In genomic region chr2:85501244-85501643, GRCh38 we compare ENCODE assay signal across 11 cellular contexts. TPM values are rescaled to one million over a fixed set of nuclear protein-coding genes. Genes with fewer than 3 reads are reported as not detected.
DNase-seq lines count a peak whose midpoint lies in the region; ATAC-seq, FAIRE-seq and TF ChIP-seq lines count a peak whose summit lies in the region.
"Had no signal": no experiment of that assay in that cellular context is flagged by ENCODE, and none has a peak within 500 bp of the region (broad histone marks: within the 10 kb centered on the region; RNA-seq: fewer than 3 reads in every experiment).

No MANE protein-coding gene starts in this region.

- intact Hi-C loops in Panc1 (cut with micrococcal nuclease; ENCODE audit: unreplicated experiment): no loop called here

- H2BK5ac ChIP-seq in H9 (ENCODE audit: insufficient read length, low read length): no peak overlapping the region

- no peaks in the 10 kb centered on the region for H3K79me1 ChIP-seq in H9 (ENCODE audit: insufficient read depth, low read depth, low read length, poor library complexity, severe bottlenecking)

- no peaks in the 10 kb centered on the region for H3K36me3 Mint-ChIP-seq in H9 (ENCODE audit: insufficient read depth in 1 of 3, low read depth in 3 of 3)

- H3K9ac ChIP-seq in H9 (ENCODE audit: extremely low read depth, insufficient read length, low read length): no peak overlapping the region

- H3K27me3 ChIP-seq in H9 (ENCODE audit: insufficient read depth, low read length) (no peaks in the 10 kb centered on the region), Panc1 (ENCODE audit: control insufficient read depth, insufficient read depth, low read length) (no peaks in the 10 kb centered on the region), neutrophil (no peaks in the 10 kb centered on the region)
- H3K27me3 ChIP-seq: ascending aorta had no signal

- no peak for TF ChIP-seq CTCF in H9 (conservative IDR thresholded peaks at IDR 0.05)
- no peak for TF ChIP-seq CTCF in Panc1 (IDR thresholded peaks at IDR 0.05)
- TF ChIP-seq CTCF in fibroblast of mammary gland (conservative IDR thresholded peaks at IDR 0.05; ENCODE audit: control insufficient read depth, insufficient read depth, low read depth, low read length): no peak
- peak; percentile 13 for TF ChIP-seq CTCF in neutrophil (IDR thresholded peaks at IDR 0.05)

- in situ Hi-C loops in Panc1 (cut with HindIII; ENCODE audit: low pct_unique_long_range_greater_than_20kb, low sequenced_read_pairs) (no loop called here), ACHN (cut with HindIII; ENCODE audit: low pct_ligation_motif_present, low pct_unique_long_range_greater_than_20kb, low sequenced_read_pairs) (no loop called here)

- H3K9me3 ChIP-seq in H9 (ENCODE audit: control insufficient read depth, low read depth, low read length): no peaks in the 10 kb centered on the region
- H3K9me3 ChIP-seq in Panc1 (ENCODE audit: control insufficient read depth, insufficient read depth, low read depth, low read length): no peaks in the 10 kb centered on the region
- no peaks in the 10 kb centered on the region for H3K9me3 ChIP-seq in neutrophil
- H3K9me3 ChIP-seq: ascending aorta had no signal

- H3K9me3 Mint-ChIP-seq in H9: peaks cover 0 to 3% of the 10 kb centered on the region in 2 experiments; a peak in 1 of 5 replicates

- H3K56ac ChIP-seq in H9 (ENCODE audit: insufficient read length, low read depth, low read length): no peak overlapping the region

- H2BK12ac ChIP-seq in H9 (ENCODE audit: insufficient read length, low read depth, low read length): no peak overlapping the region

- H3K23me2 ChIP-seq in H9 (ENCODE audit: insufficient read length, low read depth, low read length, poor library complexity, severe bottlenecking): no peaks in the 10 kb centered on the region

- no peaks in the 10 kb centered on the region for H4K20me1 ChIP-seq in H9 (ENCODE audit: control insufficient read depth, insufficient read depth, insufficient read length)

- no peak for FAIRE-seq in HTR-8/SVneo (lab: Jason Lieb, UNC)

- H3K27me3 Mint-ChIP-seq in H9 (ENCODE audit: low read depth): no peaks in the 10 kb centered on the region

- no peak overlapping the region for H3T11ph ChIP-seq in H9 (ENCODE audit: low read length)

- H2BK120ac ChIP-seq in H9 (ENCODE audit: low read depth, low read length, poor library complexity, severe bottlenecking): no peak overlapping the region

- H3K4me3 ChIP-seq in Panc1 (ENCODE audit: low read depth in 2 of 2, low read length in 2 of 2): no peak overlapping the region
- no peak overlapping the region for H3K4me3 ChIP-seq in fibroblast of mammary gland (ENCODE audit: control insufficient read depth, low read depth, low read length)
- H3K4me3 ChIP-seq in neutrophil (ENCODE audit: low read depth in 1 of 2, low read length in 1 of 2): peak overlapping the region; percentile 58 to 63
- H3K4me3 ChIP-seq: ascending aorta had no signal

- no peaks in the 10 kb centered on the region for H3K36me3 ChIP-seq in Panc1 (ENCODE audit: control insufficient read depth, insufficient read depth, low read length)
- H3K36me3 ChIP-seq in neutrophil: no peaks in the 10 kb centered on the region
- H3K36me3 ChIP-seq: ascending aorta had no signal

- H2AFZ ChIP-seq in H9 (ENCODE audit: low read length): peak overlapping the region; percentile 18

- no peak overlapping the region for H4K91ac ChIP-seq in H9 (ENCODE audit: insufficient read length, low read depth, low read length)

- H3K27ac Mint-ChIP-seq in H9: no peak overlapping the region

- H2BK20ac ChIP-seq in H9 (ENCODE audit: low read depth, low read length, poor library complexity, severe bottlenecking): no peak overlapping the region

- no peak overlapping the region for H3K4me2 ChIP-seq in H9 (ENCODE audit: insufficient read depth, insufficient read length, low read length)

- peaks cover 7 to 8% of the 10 kb centered on the region in 2 experiments for H3K4me1 Mint-ChIP-seq in H9

- H3K27ac ChIP-seq in H9 (ENCODE audit: insufficient read length, low read depth, low read length) (no peak overlapping the region), Panc1 (ENCODE audit: low read length) (peak overlapping the region; percentile 93), neutrophil (peak overlapping the region; percentile 89)
- H3K27ac ChIP-seq: ascending aorta had no signal

- no peak for ATAC-seq in Panc1

- WGBS in H9 (ENCODE audit: extremely low coverage, insufficient read length, low lambda C conversion rate): no CpG with 5 or more reads among the region's 3 CpGs

- peak; percentile 51 for DNase-seq in H9
- DNase-seq in Panc1 (ENCODE audit: low read depth, low spot score): no peak
- DNase-seq in fibroblast of mammary gland (ENCODE audit: low read depth): peak; percentile 21
- no peak for DNase-seq in HTR-8/SVneo (ENCODE audit: insufficient read length, low spot score)
- DNase-seq in NCI-H510A treated with DMSO at 0.1 percent for 48 hours (lab: John Stamatoyannopoulos, UW): no peak
- DNase-seq in COR-L47 (lab: John Stamatoyannopoulos, UW): no peak
- DNase-seq in ACHN: no peak
- DNase-seq: hypothalamus, NCI-H1694 treated with DMSO at 0.1 percent for 48 hours had no signal

- no peaks in the 10 kb centered on the region for H3K79me2 ChIP-seq in H9 (ENCODE audit: insufficient read depth, low read length)

- CTCF ChIA-PET in Panc1 (lab: Charles Lee): no interaction called here

- no peak overlapping the region for H3K14ac ChIP-seq in H9 (ENCODE audit: insufficient read depth, low read length)

- no peak overlapping the region for H3K4me3 Mint-ChIP-seq in H9

- no peak overlapping the region for H2AK5ac ChIP-seq in H9 (ENCODE audit: insufficient read length, low read length)

- no peak overlapping the region for H4K8ac ChIP-seq in H9 (replicated peaks; ENCODE audit: insufficient read length, low read depth, low read length)

- no peak overlapping the region for H4K5ac ChIP-seq in H9 (ENCODE audit: insufficient read length, low read depth, low read length)

- H3K4me1 ChIP-seq in H9 (ENCODE audit: insufficient read depth, low read length) (0 out of 2 replicates have a peak, but pooled peaks cover 2% of the 10 kb centered on the region), Panc1 (ENCODE audit: control insufficient read depth, insufficient read depth, low read length) (peaks cover 54% of the 10 kb centered on the region), neutrophil (ENCODE audit: control insufficient read depth in 1 of 2, insufficient read depth in 1 of 2, low read depth in 1 of 2, low read length in 1 of 2) (peaks cover 61 to 67% of the 10 kb centered on the region in 2 experiments)

- H2BK15ac ChIP-seq in H9 (ENCODE audit: low read depth, low read length): no peak overlapping the region

- no peak overlapping the region for H3K23ac ChIP-seq in H9 (ENCODE audit: insufficient read length, low read depth, low read length)

- no peak overlapping the region for H3K18ac ChIP-seq in H9 (ENCODE audit: insufficient read length, low read depth, low read length)

- POLR2A ChIA-PET in Panc1 (lab: Charles Lee): no interaction called here

- BruUV-seq in Panc1 (replicated peaks; lab: Mats Ljungman, UMichigan): no TSS peak

- H3K4ac ChIP-seq in H9 (ENCODE audit: low read depth, low read length): no peak overlapping the region

RNA-seq across cellular contexts. Expression of gene MAT2A, which starts 37.7 kb away (rescaled TPM):
- total RNA-seq in H9 (2021) (447 and 459 TPM in 2 replicates), Panc1 (2021; ENCODE audit: unreplicated experiment) (547 TPM)
- 391 TPM for polyA plus RNA-seq in Panc1 (2012; ENCODE audit: insufficient read length)

Comparison
In these comparisons a context has a peak if more than half of its experiments do, and no peak if none do; other contexts are left out.
1. DNase-seq: peak in H9 (single experiment) and fibroblast of mammary gland (single experiment); none in Panc1 (single experiment), HTR-8/SVneo (single experiment), NCI-H510A treated with DMSO at 0.1 percent for 48 hours (single experiment), COR-L47 (single experiment) and ACHN (single experiment).
2. H3K4me3 ChIP-seq: peak in neutrophil (2 of 2); none in Panc1 (0 of 2) and fibroblast of mammary gland (single experiment).